Comparison of ENCODE assay signal across 2 cellular contexts in genomic region chr1:201516511-201517127, GRCh38.
TF ChIP-seq lines count a peak whose summit lies in the region.

No MANE protein-coding gene starts in this region.

TF ChIP-seq in HCT116, 20 proteins besides CTCF, POLR2A, EP300 and RAD21:
- TF ChIP-seq CBX3 (IDR thresholded peaks at IDR 0.05; ENCODE audit: low read depth) (no peak), SIN3A (IDR thresholded peaks at IDR 0.05; ENCODE audit: low read depth) (no peak), ZBTB33 (IDR thresholded peaks at IDR 0.05; ENCODE audit: extremely low read depth, insufficient replicate concordance, low read length) (no peak), POLR2AphosphoS5 (IDR thresholded peaks at IDR 0.05; ENCODE audit: low read depth, low read length) (no peak), REST (IDR thresholded peaks at IDR 0.05; ENCODE audit: low read depth) (no peak), EGR1 (IDR thresholded peaks at IDR 0.05; ENCODE audit: low read depth) (no peak), ZNF274 (IDR thresholded peaks at IDR 0.05; ENCODE audit: low read depth, low read length) (no peak), FOSL1 (IDR thresholded peaks at IDR 0.05; ENCODE audit: low read depth) (no peak), EZH2 (IDR thresholded peaks at IDR 0.05) (no peak), ZFX (IDR thresholded peaks at IDR 0.05) (no peak), JUND (IDR thresholded peaks at IDR 0.05) (no peak), TCF7L2 (IDR thresholded peaks at IDR 0.05; ENCODE audit: borderline replicate concordance, extremely low read depth, insufficient read depth, insufficient read length) (no peak), EZH2phosphoT487 (IDR thresholded peaks at IDR 0.05; ENCODE audit: borderline replicate concordance) (no peak), CEBPB (IDR thresholded peaks at IDR 0.05; ENCODE audit: low read depth) (no peak), SP1 (IDR thresholded peaks at IDR 0.05; ENCODE audit: low read depth) (no peak), ELF1 (IDR thresholded peaks at IDR 0.05; ENCODE audit: borderline replicate concordance, low read depth) (no peak)
- TF ChIP-seq, protein P1, sequence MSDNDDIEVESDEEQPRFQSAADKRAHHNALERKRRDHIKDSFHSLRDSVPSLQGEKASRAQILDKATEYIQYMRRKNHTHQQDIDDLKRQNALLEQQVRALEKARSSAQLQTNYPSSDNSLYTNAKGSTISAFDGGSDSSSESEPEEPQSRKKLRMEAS (IDR thresholded peaks at IDR 0.05): no peak

TF ChIP-seq in endothelial cell of umbilical vein, 7 proteins besides CTCF, POLR2A, EP300 and RAD21:
- no peak for TF ChIP-seq FOS (IDR thresholded peaks at IDR 0.05; ENCODE audit: borderline replicate concordance, insufficient read depth, low read length)
